In genomic region chr15:85759391-85759790, GRCh38 we compare ENCODE assay signal across 16 cellular contexts.
"Had no signal": no experiment of that assay in that cellular context is flagged by ENCODE, and none has a peak within 500 bp of the region (broad histone marks: within the 10 kb centered on the region; RNA-seq: fewer than 3 reads in every experiment).

No MANE protein-coding gene starts in this region.

- H3K9ac ChIP-seq: neural progenitor cell, parathyroid adenoma had no signal

- H3K36me3 ChIP-seq: colonic mucosa, neural progenitor cell had no signal

- DNase-seq: activated CD4-positive, alpha-beta memory T cell treated with anti-CD3 and anti-CD28 coated beads, Interleukin-2, amount 10 ng/mL, durations not matched to agents 7 days and 5 days; activated CD4-positive, alpha-beta T cell treated with anti-CD3 and anti-CD28 coated beads for 4 hours; activated gamma-delta T cell; activated T-cell treated with anti-CD3 and anti-CD28 coated beads, Interleukin-2, amount 50 U/mL, for 72 hours; colonic mucosa; hippocampal formation; small intestine; stimulated activated CD4-positive, alpha-beta T cell treated with anti-CD3 and anti-CD28 coated beads, Interleukin-4, amount 100 ng/mL, for 4 hours; stimulated activated CD8-positive, alpha-beta memory T cell treated with anti-CD3 and anti-CD28 coated beads, Interleukin-4, amount 100 ng/mL, for 48 hours; SW 1271 had no signal

- H3K9me3 ChIP-seq: colonic mucosa, esophagus muscularis mucosa had no signal

- H3K27me3 ChIP-seq: colonic mucosa, neural progenitor cell had no signal

- H3K4me2 ChIP-seq: neural progenitor cell had no signal

- H3K4me3 ChIP-seq: colonic mucosa, esophagus muscularis mucosa, lung, neural progenitor cell had no signal

- ATAC-seq: activated naive CD4-positive, alpha-beta T cell treated with anti-CD3 and anti-CD28 coated beads, Interleukin-2, amount 50 U/mL, for 72 hours; activated T-cell treated with anti-CD3 and anti-CD28 coated beads, Interleukin-2, amount 50 U/mL, for 72 hours; WTC11 had no signal

- H3K27ac ChIP-seq: colonic mucosa, neural progenitor cell, parathyroid adenoma had no signal

- H2AFZ ChIP-seq: neural progenitor cell, parathyroid adenoma had no signal

- H3K79me2 ChIP-seq: parathyroid adenoma had no signal

- H3K4me1 ChIP-seq: colonic mucosa, parathyroid adenoma had no signal
